In the genomic region with DNA sequence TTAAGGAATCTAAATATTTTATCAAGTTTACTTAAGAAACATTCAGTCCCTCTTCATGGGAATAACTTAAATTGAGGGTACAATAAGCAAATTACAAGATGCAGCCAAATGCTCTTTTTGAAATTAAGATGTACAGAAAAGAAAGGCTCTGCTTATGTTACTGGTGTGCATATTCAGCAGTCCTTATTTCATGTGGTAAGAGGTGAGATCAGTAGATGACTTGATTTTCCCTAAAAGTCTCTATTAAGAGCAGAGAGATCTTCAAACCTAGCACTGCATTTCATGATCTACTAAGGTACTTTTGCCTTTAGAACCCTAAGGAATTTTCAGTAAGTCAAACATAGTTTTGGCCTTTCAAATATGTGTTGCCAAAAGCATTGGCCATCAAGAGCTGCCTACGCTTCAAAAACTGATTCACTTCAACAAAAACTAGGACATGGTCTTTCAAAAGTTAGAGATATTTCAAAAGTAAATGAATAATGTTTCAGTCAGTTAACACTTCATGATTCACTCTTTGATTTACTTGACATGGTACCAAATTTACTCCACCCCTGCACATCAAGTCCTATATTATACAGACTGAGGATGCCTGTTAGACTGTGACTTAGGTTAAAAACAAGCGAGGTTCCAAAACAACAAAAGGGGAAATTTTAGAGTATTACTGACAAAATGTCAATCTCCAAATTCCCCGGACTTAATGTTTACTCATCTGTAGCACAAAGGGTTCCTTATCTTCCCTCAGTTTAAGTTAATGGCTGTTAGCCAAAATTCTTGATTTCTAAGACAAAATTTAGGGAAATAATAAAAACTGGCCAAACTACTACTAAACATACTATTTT, we compare ENCODE assay signal across 13 cellular contexts. TPM values are rescaled to one million over a fixed set of nuclear protein-coding genes. Genes with fewer than 3 reads are reported as not detected.
DNase-seq lines count a peak whose midpoint lies in the region; ATAC-seq and TF ChIP-seq lines count a peak whose summit lies in the region.
"Had no signal": no experiment of that assay in that cellular context is flagged by ENCODE, and none has a peak within 500 bp of the region (broad histone marks: within the 10 kb centered on the region; RNA-seq: fewer than 3 reads in every experiment).

No MANE protein-coding gene starts in this region.

- intact Hi-C loops in activated B cell treated with CpG ODN at 0.5 μM for 24 hours (cut with micrococcal nuclease) = no loop called here

- peak overlapping the region; percentile 45 to 85 for H3K4me3 Mint-ChIP-seq in activated T-cell treated with anti-CD3 and anti-CD28 coated beads, Interleukin-2, amount 50 U/mL, for 72 hours
- H3K4me3 Mint-ChIP-seq in activated B cell treated with CpG ODN at 0.5 μM for 24 hours = no peak overlapping the region
- no peak overlapping the region for H3K4me3 Mint-ChIP-seq in immature natural killer cell
- H3K4me3 Mint-ChIP-seq in stimulated activated naive CD8-positive, alpha-beta T cell treated with anti-CD3 and anti-CD28 coated beads, Interleukin-15, Interleukin-2, amounts not matched to agents 100 ng/mL and 50 ng/mL, for 24 hours = no peak overlapping the region

- no peaks in the 10 kb centered on the region for H3K9me3 Mint-ChIP-seq in activated T-cell treated with anti-CD3 and anti-CD28 coated beads, Interleukin-2, amount 50 U/mL, for 72 hours
- H3K9me3 Mint-ChIP-seq in activated B cell treated with CpG ODN at 0.5 μM for 24 hours (no peaks in the 10 kb centered on the region), immature natural killer cell (no peaks in the 10 kb centered on the region)
- H3K9me3 Mint-ChIP-seq in stimulated activated naive CD8-positive, alpha-beta T cell treated with anti-CD3 and anti-CD28 coated beads, Interleukin-15, Interleukin-2, amounts not matched to agents 100 ng/mL and 50 ng/mL, for 24 hours = no peaks in the 10 kb centered on the region

- H3K36me3 Mint-ChIP-seq in activated T-cell treated with anti-CD3 and anti-CD28 coated beads, Interleukin-2, amount 50 U/mL, for 72 hours (ENCODE audit: insufficient read depth in 2 of 2) = peaks cover 4 to 24% of the 10 kb centered on the region in 2 donors
- H3K36me3 Mint-ChIP-seq in activated B cell treated with CpG ODN at 0.5 μM for 24 hours (ENCODE audit: low read depth) = peaks cover 47% of the 10 kb centered on the region
- peaks cover 0 to 15% (median 11%) of the 10 kb centered on the region in 3 donors for H3K36me3 Mint-ChIP-seq in immature natural killer cell
- H3K36me3 Mint-ChIP-seq in stimulated activated naive CD8-positive, alpha-beta T cell treated with anti-CD3 and anti-CD28 coated beads, Interleukin-15, Interleukin-2, amounts not matched to agents 100 ng/mL and 50 ng/mL, for 24 hours (ENCODE audit: low read depth) = peaks cover 28% of the 10 kb centered on the region

- TF ChIP-seq CTCF in activated B cell treated with CpG ODN at 0.5 μM for 24 hours (IDR thresholded peaks at IDR 0.05) = no peak

- no peaks in the 10 kb centered on the region for H3K27me3 Mint-ChIP-seq in activated T-cell treated with anti-CD3 and anti-CD28 coated beads, Interleukin-2, amount 50 U/mL, for 72 hours (ENCODE audit: low read depth)
- H3K27me3 Mint-ChIP-seq in activated B cell treated with CpG ODN at 0.5 μM for 24 hours (no peaks in the 10 kb centered on the region), immature natural killer cell (ENCODE audit: low read depth in 3 of 3) (no peaks in the 10 kb centered on the region)
- H3K27me3 Mint-ChIP-seq in stimulated activated naive CD8-positive, alpha-beta T cell treated with anti-CD3 and anti-CD28 coated beads, Interleukin-15, Interleukin-2, amounts not matched to agents 100 ng/mL and 50 ng/mL, for 24 hours = no peaks in the 10 kb centered on the region

- ATAC-seq in activated T-cell treated with anti-CD3 and anti-CD28 coated beads, Interleukin-2, amount 50 U/mL, for 72 hours (replicated peaks in 1 of 2) = peak; percentile 84 to 92
- ATAC-seq in activated B cell treated with CpG ODN at 0.5 μM for 24 hours (ENCODE audit: low read depth) = no peak
- ATAC-seq in GM18868 (IDR thresholded peaks at IDR 0.05; ENCODE audit: unreplicated experiment) = no peak

- POLR2A ChIA-PET in activated B cell treated with CpG ODN at 0.5 μM for 24 hours (lab: Charles Lee) = no interaction called here

- CTCF ChIA-PET in activated B cell treated with CpG ODN at 0.5 μM for 24 hours (lab: Charles Lee) = no interaction called here

- DNase-seq in activated T-cell treated with anti-CD3 and anti-CD28 coated beads, Interleukin-2, amount 50 U/mL, for 72 hours = no peak
- DNase-seq in activated T-cell treated with anti-CD3 and anti-CD28 coated beads for 4 hours (no peak), activated B cell treated with CpG ODN at 0.5 μM for 24 hours (no peak), immature natural killer cell (no peak), DMS53 (lab: John Stamatoyannopoulos, UW) (no peak), mesenteric fat pad (ENCODE audit: low spot score) (no peak)
- DNase-seq: activated CD4-positive, CD25-positive, alpha-beta regulatory T cell; GF-D8; NCI-H1417; retina; stimulated activated CD4-positive, alpha-beta T cell treated with anti-CD3 and anti-CD28 coated beads, Interleukin-15, amount 100 ng/mL, for 24 hours had no signal

- H3K4me1 Mint-ChIP-seq in activated T-cell treated with anti-CD3 and anti-CD28 coated beads, Interleukin-2, amount 50 U/mL, for 72 hours (ENCODE audit: low read depth) = peaks cover 63% of the 10 kb centered on the region
- peaks cover 16% of the 10 kb centered on the region for H3K4me1 Mint-ChIP-seq in activated B cell treated with CpG ODN at 0.5 μM for 24 hours
- H3K4me1 Mint-ChIP-seq in immature natural killer cell = peaks cover 11 to 28% of the 10 kb centered on the region in 2 donors
- H3K4me1 Mint-ChIP-seq in stimulated activated naive CD8-positive, alpha-beta T cell treated with anti-CD3 and anti-CD28 coated beads, Interleukin-15, Interleukin-2, amounts not matched to agents 100 ng/mL and 50 ng/mL, for 24 hours (ENCODE audit: low read depth) = peaks cover 51% of the 10 kb centered on the region

- H3K27ac Mint-ChIP-seq in activated T-cell treated with anti-CD3 and anti-CD28 coated beads, Interleukin-2, amount 50 U/mL, for 72 hours = peak overlapping the region; percentile 97
- H3K27ac Mint-ChIP-seq in activated B cell treated with CpG ODN at 0.5 μM for 24 hours (peak overlapping the region; percentile 14), immature natural killer cell (peak overlapping the region; percentile 8 to 73 (median 52))
- peak overlapping the region; percentile 63 for H3K27ac Mint-ChIP-seq in stimulated activated naive CD8-positive, alpha-beta T cell treated with anti-CD3 and anti-CD28 coated beads, Interleukin-15, Interleukin-2, amounts not matched to agents 100 ng/mL and 50 ng/mL, for 24 hours

RNA-seq across cellular contexts. Expression of a gene that starts 19.2 kb away (rescaled TPM):
- total RNA-seq in activated T-cell treated with anti-CD3 and anti-CD28 coated beads, Interleukin-2, amount 50 U/mL, for 72 hours = 100 to 1,000 TPM; 181 to 194 TPM
- total RNA-seq in activated B cell treated with CpG ODN at 0.5 μM for 24 hours (127 and 135 TPM in 2 replicates), mesenteric fat pad (99.2 TPM)
- polyA plus RNA-seq in immature natural killer cell = 100 to 1,000 TPM in 1 of 3 donors, 10 to 100 TPM in 2; 63.0 to 140 (median 96.4) TPM

RNA-seq across cellular contexts. Expression of a gene that starts 32.9 kb away (rescaled TPM):
- total RNA-seq in activated T-cell treated with anti-CD3 and anti-CD28 coated beads, Interleukin-2, amount 50 U/mL, for 72 hours = 10 to 100 TPM; 26.5 to 26.9 TPM
- 12.0 and 13.8 TPM in 2 replicates for total RNA-seq in activated B cell treated with CpG ODN at 0.5 μM for 24 hours
- polyA plus RNA-seq in immature natural killer cell = 10 to 100 TPM in 2 of 3 donors, 1 to 10 TPM in 1; 6.2 to 17.1 (median 16.5) TPM
- 17.0 TPM for total RNA-seq in mesenteric fat pad

RNA-seq across cellular contexts. Expression of a gene that starts 33.0 kb away (rescaled TPM):
- total RNA-seq in activated T-cell treated with anti-CD3 and anti-CD28 coated beads, Interleukin-2, amount 50 U/mL, for 72 hours = 10 to 100 TPM; 58.3 to 62.9 TPM
- total RNA-seq in activated B cell treated with CpG ODN at 0.5 μM for 24 hours = 48.9 and 51.1 TPM in 2 replicates
- polyA plus RNA-seq in immature natural killer cell = 10 to 100 TPM; 40.6 to 49.7 (median 46.5) TPM
- 29.9 TPM for total RNA-seq in mesenteric fat pad

RNA-seq across cellular contexts. Expression of a gene that starts 53.7 kb away (rescaled TPM):
- under 1 TPM; 0.14 TPM for total RNA-seq in activated T-cell treated with anti-CD3 and anti-CD28 coated beads, Interleukin-2, amount 50 U/mL, for 72 hours
- total RNA-seq in activated B cell treated with CpG ODN at 0.5 μM for 24 hours = 0.20 and 0.27 TPM in 2 replicates
- not detected for polyA plus RNA-seq in immature natural killer cell
- total RNA-seq in mesenteric fat pad = 0.13 TPM

Comparison
In these comparisons a context has a peak if more than half of its experiments do, and no peak if none do; other contexts are left out.
1. ATAC-seq: peak in activated T-cell treated with anti-CD3 and anti-CD28 coated beads, Interleukin-2, amount 50 U/mL, for 72 hours (2 of 2); none in activated B cell treated with CpG ODN at 0.5 μM for 24 hours (single experiment) and GM18868 (single experiment).
2. H3K27ac Mint-ChIP-seq: peak in every context shown above with its lines; median percentile 97 in activated T-cell treated with anti-CD3 and anti-CD28 coated beads, Interleukin-2, amount 50 U/mL, for 72 hours; 63 in stimulated activated naive CD8-positive, alpha-beta T cell treated with anti-CD3 and anti-CD28 coated beads, Interleukin-15, Interleukin-2, amounts not matched to agents 100 ng/mL and 50 ng/mL, for 24 hours; 52 in immature natural killer cell; 14 in activated B cell treated with CpG ODN at 0.5 μM for 24 hours.
3. H3K4me3 Mint-ChIP-seq: peak in activated T-cell treated with anti-CD3 and anti-CD28 coated beads, Interleukin-2, amount 50 U/mL, for 72 hours (2 of 2); none in activated B cell treated with CpG ODN at 0.5 μM for 24 hours (single experiment), immature natural killer cell (0 of 5) and stimulated activated naive CD8-positive, alpha-beta T cell treated with anti-CD3 and anti-CD28 coated beads, Interleukin-15, Interleukin-2, amounts not matched to agents 100 ng/mL and 50 ng/mL, for 24 hours (single experiment).